ENCODE assay signal across 27 cellular contexts in genomic region chr1:153340356-153340755, GRCh38. TPM values are rescaled to one million over a fixed set of nuclear protein-coding genes. Genes with fewer than 3 reads are reported as not detected.
"Had no signal": no experiment of that assay in that cellular context is flagged by ENCODE, and none has a peak within 500 bp of the region (broad histone marks: within the 10 kb centered on the region; RNA-seq: fewer than 3 reads in every experiment).

No MANE protein-coding gene starts in this region.

- H3K27ac Mint-ChIP-seq: activated CD4-positive, alpha-beta T cell treated with anti-CD3 and anti-CD28 coated beads for 36 hours; activated naive CD4-positive, alpha-beta T cell treated with anti-CD3 and anti-CD28 coated beads, Interleukin-2, amount 10 ng/mL, durations not matched to agents 7 days and 5 days; activated T-cell treated with anti-CD3 and anti-CD28 coated beads, Interleukin-2, amount 50 U/mL, for 72 hours; activated T-helper 2 cell treated with anti-CD3 and anti-CD28 coated beads, Interferon-gamma antibody, Interleukin-2, Interleukin-4, amounts not matched to agents 10 μg/mL and 5 μg/mL and 100 μg/mL, durations not matched to agents 14 hours and 24 hours and 36 hours had no signal

- H3K4me3 ChIP-seq: breast epithelium, SK-N-MC had no signal

- H3K36me3 ChIP-seq: breast epithelium, WERI-Rb-1 had no signal

- H3K4me3 Mint-ChIP-seq: activated CD4-positive, alpha-beta T cell treated with anti-CD3 and anti-CD28 coated beads for 36 hours; activated naive CD4-positive, alpha-beta T cell treated with anti-CD3 and anti-CD28 coated beads, Interleukin-2, amount 10 ng/mL, durations not matched to agents 7 days and 5 days; activated T-cell treated with anti-CD3 and anti-CD28 coated beads, Interleukin-2, amount 50 U/mL, for 72 hours had no signal

- DNase-seq: activated CD4-positive, alpha-beta T cell treated with anti-CD3 and anti-CD28 coated beads for 36 hours; activated CD4-positive, alpha-beta T cell treated with anti-CD3 and anti-CD28 coated beads, Interleukin-2, amount 50 U/mL, for 4 hours; activated gamma-delta T cell treated with Interleukin-2 at 50 U/mL for 16 hours; activated naive CD4-positive, alpha-beta T cell treated with anti-CD3 and anti-CD28 coated beads, Interleukin-2, amount 10 ng/mL, durations not matched to agents 7 days and 5 days; activated T-cell treated with anti-CD3 and anti-CD28 coated beads, Interleukin-2, amount 50 U/mL, for 72 hours; aorta; caudate nucleus; NCI-H1092; NCI-H1417 treated with DMSO at 0.1 percent for 48 hours; NCI-H1694; NCI-H2029; NCI-H2107; NCI-H510A treated with DMSO at 0.1 percent for 48 hours; NCI-H69; NK-92 treated with Interleukin-12 subunit alpha and Interleukin-12 subunit beta, amount 100 ng/mL, for 24 hours; OCI-M1; RPMI8226; T-cell; T1000; WERI-Rb-1 had no signal

- H3K9me3 ChIP-seq: breast epithelium had no signal

- H3K9me3 Mint-ChIP-seq: activated naive CD4-positive, alpha-beta T cell treated with anti-CD3 and anti-CD28 coated beads, Interleukin-2, amount 10 ng/mL, durations not matched to agents 7 days and 5 days; activated T-helper 2 cell treated with anti-CD3 and anti-CD28 coated beads, Interferon-gamma antibody, Interleukin-2, Interleukin-4, amounts not matched to agents 10 μg/mL and 5 μg/mL and 100 μg/mL, durations not matched to agents 14 hours and 24 hours and 36 hours; T-cell had no signal

- H3K36me3 Mint-ChIP-seq: activated naive CD4-positive, alpha-beta T cell treated with anti-CD3 and anti-CD28 coated beads, Interleukin-2, amount 10 ng/mL, durations not matched to agents 7 days and 5 days; T-cell had no signal

- H3K4me1 ChIP-seq: breast epithelium had no signal

- H3K27me3 ChIP-seq: breast epithelium had no signal

- H3K27ac ChIP-seq: breast epithelium, SK-N-MC, WERI-Rb-1 had no signal

RNA-seq across cellular contexts. Expression of gene PGLYRP4, which starts 8.3 kb away (rescaled TPM):
- total RNA-seq: activated CD8-positive, alpha-beta memory T cell treated with anti-CD3 and anti-CD28 coated beads for 36 hours; activated T-helper 2 cell treated with anti-CD3 and anti-CD28 coated beads, Interferon-gamma antibody, Interleukin-2, Interleukin-4, amounts not matched to agents 10 μg/mL and 5 μg/mL and 100 μg/mL, durations not matched to agents 14 hours and 24 hours and 36 hours; aorta; breast epithelium; cerebellum; M059J; Right ventricle myocardium inferior; T-cell had no signal
- polyA plus RNA-seq: aorta had no signal

RNA-seq across cellular contexts. Expression of gene S100A9, which starts 17.3 kb away (rescaled TPM):
- total RNA-seq: activated CD4-positive, alpha-beta T cell treated with anti-CD3 and anti-CD28 coated beads for 36 hours; activated CD8-positive, alpha-beta memory T cell treated with anti-CD3 and anti-CD28 coated beads for 36 hours; activated T-cell treated with anti-CD3 and anti-CD28 coated beads, Interleukin-2, amount 50 U/mL, for 72 hours; activated T-helper 2 cell treated with anti-CD3 and anti-CD28 coated beads, Interferon-gamma antibody, Interleukin-2, Interleukin-4, amounts not matched to agents 10 μg/mL and 5 μg/mL and 100 μg/mL, durations not matched to agents 14 hours and 24 hours and 36 hours had no signal

RNA-seq across cellular contexts. Expression of gene PGLYRP3, which starts 27.6 kb away (rescaled TPM):
- total RNA-seq: activated CD4-positive, alpha-beta T cell treated with anti-CD3 and anti-CD28 coated beads for 36 hours; activated CD8-positive, alpha-beta memory T cell treated with anti-CD3 and anti-CD28 coated beads for 36 hours; activated T-cell treated with anti-CD3 and anti-CD28 coated beads, Interleukin-2, amount 50 U/mL, for 72 hours; activated T-helper 2 cell treated with anti-CD3 and anti-CD28 coated beads, Interferon-gamma antibody, Interleukin-2, Interleukin-4, amounts not matched to agents 10 μg/mL and 5 μg/mL and 100 μg/mL, durations not matched to agents 14 hours and 24 hours and 36 hours; aorta; breast epithelium; cerebellum; M059J; Right ventricle myocardium inferior; T-cell had no signal
- polyA plus RNA-seq: aorta had no signal

RNA-seq across cellular contexts. Expression of gene S100A12, which starts 35.1 kb away (rescaled TPM):
- total RNA-seq: activated CD4-positive, alpha-beta T cell treated with anti-CD3 and anti-CD28 coated beads for 36 hours; activated CD8-positive, alpha-beta memory T cell treated with anti-CD3 and anti-CD28 coated beads for 36 hours; activated T-cell treated with anti-CD3 and anti-CD28 coated beads, Interleukin-2, amount 50 U/mL, for 72 hours; activated T-helper 2 cell treated with anti-CD3 and anti-CD28 coated beads, Interferon-gamma antibody, Interleukin-2, Interleukin-4, amounts not matched to agents 10 μg/mL and 5 μg/mL and 100 μg/mL, durations not matched to agents 14 hours and 24 hours and 36 hours; M059J had no signal

RNA-seq across cellular contexts. Expression of gene S100A8, which starts 50.5 kb away (rescaled TPM):
- total RNA-seq: activated CD4-positive, alpha-beta T cell treated with anti-CD3 and anti-CD28 coated beads for 36 hours; activated CD8-positive, alpha-beta memory T cell treated with anti-CD3 and anti-CD28 coated beads for 36 hours; activated T-cell treated with anti-CD3 and anti-CD28 coated beads, Interleukin-2, amount 50 U/mL, for 72 hours; activated T-helper 2 cell treated with anti-CD3 and anti-CD28 coated beads, Interferon-gamma antibody, Interleukin-2, Interleukin-4, amounts not matched to agents 10 μg/mL and 5 μg/mL and 100 μg/mL, durations not matched to agents 14 hours and 24 hours and 36 hours had no signal
